Comparison of ENCODE assay signal across 6 cellular contexts in the genomic region with DNA sequence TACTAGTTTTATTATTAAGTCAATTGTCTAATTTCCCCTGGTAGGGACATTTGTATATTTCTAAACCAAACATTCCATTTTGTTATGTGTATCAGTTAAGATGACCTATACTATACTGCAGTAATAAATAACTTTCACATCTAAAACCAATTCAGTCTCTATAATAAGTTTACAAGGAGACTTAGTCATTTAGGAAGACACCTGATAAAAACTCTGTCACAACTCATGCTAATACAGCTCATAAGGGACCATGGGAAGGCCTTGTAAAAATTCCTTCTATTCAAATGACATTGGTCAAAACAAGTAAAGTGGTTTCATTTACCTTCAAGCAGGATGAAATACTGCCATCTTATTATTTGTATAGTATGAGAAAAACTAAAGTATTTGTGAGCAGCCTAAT.
DNase-seq lines count a peak whose midpoint lies in the region; ATAC-seq and FAIRE-seq lines count a peak whose summit lies in the region.
"Not testable (repeated sequence)": the region's sequence is repeated elsewhere in the genome, so short reads cannot be mapped to it uniquely, and the experiment has no call there.

No MANE protein-coding gene starts in this region.

- FAIRE-seq in frontal cortex (lab: Jason Lieb, UNC), result peak; percentile 75

- ATAC-seq in GM21619 (IDR thresholded peaks at IDR 0.05; ENCODE audit: unreplicated experiment) (peak; percentile 82), HG02852 (IDR thresholded peaks at IDR 0.05; ENCODE audit: unreplicated experiment) (peak; percentile 59), HG02884 (IDR thresholded peaks at IDR 0.05; ENCODE audit: unreplicated experiment) (peak; percentile 73), HG03039 (IDR thresholded peaks at IDR 0.05; ENCODE audit: unreplicated experiment) (peak; percentile 64), HG03442 (IDR thresholded peaks at IDR 0.05; ENCODE audit: unreplicated experiment) (peak; percentile 60)

- not testable (repeated sequence) for DNase-seq in frontal cortex (ENCODE audit: low spot score in 2 of 2)
